Comparison of ENCODE assay signal across 12 cellular contexts in genomic region chr12:96212456-96213375, GRCh38. TPM values are rescaled to one million over a fixed set of nuclear protein-coding genes. Genes with fewer than 3 reads are reported as not detected.
DNase-seq lines count a peak whose midpoint lies in the region; ATAC-seq, FAIRE-seq and TF ChIP-seq lines count a peak whose summit lies in the region.
"Had no signal": no experiment of that assay in that cellular context is flagged by ENCODE, and none has a peak within 500 bp of the region (broad histone marks: within the 10 kb centered on the region; RNA-seq: fewer than 3 reads in every experiment).

No MANE protein-coding gene starts in this region.

- no peaks in the 10 kb centered on the region for H3K9me2 ChIP-seq in Karpas-422 (replicated peaks; ENCODE audit: insufficient read depth, low read length)

- in situ Hi-C loops in GM12878 (cut with MboI), result loop anchor here (5.0 to 10.0 kb wide), 3 partner anchors 150 to 305 kb away; no protein-coding TSS in a partner anchor

- H3K79me2 ChIP-seq in KMS-11 (ENCODE audit: insufficient read depth, low read depth), result peaks cover 94% of the 10 kb centered on the region
- no peaks in the 10 kb centered on the region; the same call in 1 of the 2 replicates for H3K79me2 ChIP-seq in GM12878 (ENCODE audit: control insufficient read depth, insufficient read depth, low read length)
- H3K79me2 ChIP-seq in Karpas-422 (ENCODE audit: low read length), result no peaks in the 10 kb centered on the region

- H3K36me3 Mint-ChIP-seq in CD4-positive, CD25-positive, alpha-beta regulatory T cell, result peaks cover 11% of the 10 kb centered on the region
- peaks cover 0 to 18% (median 0%) of the 10 kb centered on the region in 5 donors for H3K36me3 Mint-ChIP-seq in naive thymus-derived CD4-positive, alpha-beta T cell

- no peak for TF ChIP-seq EP300 in GM12878 (IDR thresholded peaks at IDR 0.05; ENCODE audit: borderline replicate concordance in 1 of 2, control insufficient read depth in 1 of 2, low read depth in 2 of 2, low read length in 2 of 2)

- H3K4me1 ChIP-seq in CD4-positive, CD25-positive, alpha-beta regulatory T cell (ENCODE audit: control insufficient read depth, insufficient read depth, low read length, poor library complexity, severe bottlenecking), result peaks cover 79% of the 10 kb centered on the region
- H3K4me1 ChIP-seq in KMS-11 (ENCODE audit: low read depth, poor library complexity, severe bottlenecking), result peaks cover 77% of the 10 kb centered on the region
- H3K4me1 ChIP-seq in GM12878 (ENCODE audit: control insufficient read depth, insufficient read depth, low read length), result peaks cover 41% of the 10 kb centered on the region
- H3K4me1 ChIP-seq in naive thymus-derived CD4-positive, alpha-beta T cell (ENCODE audit: control insufficient read depth in 2 of 2, insufficient read depth in 2 of 2, low read length in 2 of 2), result peaks cover 44 to 76% of the 10 kb centered on the region in 2 donors
- H3K4me1 ChIP-seq in Karpas-422 (ENCODE audit: low read length), result peaks cover 42% of the 10 kb centered on the region

- ATAC-seq in CD4-positive, CD25-positive, alpha-beta regulatory T cell (ENCODE audit: low read depth in 2 of 2), result no peak
- ATAC-seq in GM12878 (no peak), GM19328 (IDR thresholded peaks at IDR 0.05; ENCODE audit: unreplicated experiment) (no peak)
- no peak for ATAC-seq in naive thymus-derived CD4-positive, alpha-beta T cell

- intact Hi-C loops in GM12878 (cut with micrococcal nuclease; ENCODE audit: unreplicated experiment), result loop anchor here (2.0 kb wide), 1 partner anchor 14 kb away; no protein-coding TSS in a partner anchor
- intact Hi-C loops in naive thymus-derived CD4-positive, alpha-beta T cell (cut with micrococcal nuclease), result no loop called here

- H3K4me3 Mint-ChIP-seq in CD4-positive, CD25-positive, alpha-beta regulatory T cell, result peak overlapping the region; percentile 71 to 87 (median 78)
- H3K4me3 Mint-ChIP-seq in naive thymus-derived CD4-positive, alpha-beta T cell, result peak overlapping the region; percentile 6 to 90 (median 76)

- no peak for TF ChIP-seq POLR2A in GM12878 (IDR thresholded peaks at IDR 0.05; ENCODE audit: low read depth, low read length)

- SMC1A ChIA-PET in GM12878 (lab: Charles Lee; ENCODE audit: uncharacterized antibody, unreplicated experiment), result interaction anchor here (0.7 to 9.0 kb wide), 17 partner anchors 10 to 304 kb away, joined by 3 to 90 read pairs (median 6); partner anchors contain the start of gene CDK17

- TF ChIP-seq RAD21 in GM12878 (IDR thresholded peaks at IDR 0.05; ENCODE audit: insufficient read depth, low read depth, low read length), result no peak

- no peak overlapping the region for H3K9ac ChIP-seq in KMS-11
- H3K9ac ChIP-seq in GM12878 (ENCODE audit: control insufficient read depth, insufficient read depth, low read length), result no peak overlapping the region
- no peak overlapping the region for H3K9ac ChIP-seq in Karpas-422 (ENCODE audit: low read length)

- H3K36me3 ChIP-seq in CD4-positive, CD25-positive, alpha-beta regulatory T cell (ENCODE audit: control insufficient read depth, insufficient read depth, low read length), result peaks cover 10% of the 10 kb centered on the region
- H3K36me3 ChIP-seq in KMS-11 (ENCODE audit: insufficient read depth) (no peaks in the 10 kb centered on the region), GM12878 (ENCODE audit: control insufficient read depth in 2 of 2, insufficient read depth in 2 of 2, low read length in 1 of 2) (no peaks in the 10 kb centered on the region), Karpas-422 (ENCODE audit: insufficient read depth, low read length) (no peaks in the 10 kb centered on the region)
- no peaks in the 10 kb centered on the region for H3K36me3 ChIP-seq in naive thymus-derived CD4-positive, alpha-beta T cell (ENCODE audit: control insufficient read depth in 2 of 3, insufficient read depth in 3 of 3, low read length in 3 of 3)
- H3K36me3 ChIP-seq: adrenal gland had no signal

- H3K27ac ChIP-seq in CD4-positive, CD25-positive, alpha-beta regulatory T cell (ENCODE audit: insufficient read depth, low read length, poor library complexity, severe bottlenecking), result peak overlapping the region; percentile 71
- peak overlapping the region; percentile 45; the same call in 1 of the 2 replicates for H3K27ac ChIP-seq in KMS-11
- H3K27ac ChIP-seq in GM12878 (ENCODE audit: control insufficient read depth, insufficient read depth), result no peak overlapping the region
- peak overlapping the region; percentile 62 for H3K27ac ChIP-seq in naive thymus-derived CD4-positive, alpha-beta T cell (ENCODE audit: low read depth, low read length)
- H3K27ac ChIP-seq in Karpas-422 (ENCODE audit: low read length), result no peak overlapping the region

- no peaks in the 10 kb centered on the region for H3K9me3 ChIP-seq in CD4-positive, CD25-positive, alpha-beta regulatory T cell (ENCODE audit: control insufficient read depth in 2 of 2, low read length in 2 of 2)
- H3K9me3 ChIP-seq in GM12878 (replicated peaks; ENCODE audit: control insufficient read depth, insufficient read depth, low read length) (no peaks in the 10 kb centered on the region), Karpas-422 (ENCODE audit: low read length) (no peaks in the 10 kb centered on the region)
- H3K9me3 ChIP-seq in naive thymus-derived CD4-positive, alpha-beta T cell (ENCODE audit: control insufficient read depth in 2 of 3, low read length in 3 of 3), result no peaks in the 10 kb centered on the region
- H3K9me3 ChIP-seq: adrenal gland had no signal

- RAD21 ChIA-PET in GM12878 (lab: Charles Lee; ENCODE audit: unreplicated experiment), result interaction anchor here (0.7 to 5.0 kb wide), 5 partner anchors 13 to 305 kb away, joined by 3 to 62 read pairs (median 19); no protein-coding TSS in a partner anchor

- peak overlapping the region; percentile 67 for H3K4me3 ChIP-seq in CD4-positive, CD25-positive, alpha-beta regulatory T cell (ENCODE audit: low read depth, low read length)
- H3K4me3 ChIP-seq in KMS-11 (IDR thresholded peaks at IDR 0.05; ENCODE audit: insufficient read depth, low read depth, low read length) (no peak overlapping the region), GM12878 (0 out of 2 replicates have a peak overlapping the region, but pooled peaks have one; percentile 9), Karpas-422 (ENCODE audit: low read length) (no peak overlapping the region)
- no peak overlapping the region for H3K4me3 ChIP-seq in naive thymus-derived CD4-positive, alpha-beta T cell (ENCODE audit: low read length)
- H3K4me3 ChIP-seq: adrenal gland had no signal

- TF ChIP-seq CTCF in KMS-11 (conservative IDR thresholded peaks at IDR 0.05; ENCODE audit: low read depth, low read length) (no peak), GM12878 (IDR thresholded peaks at IDR 0.05 in 2 of 3, conservative IDR thresholded peaks at IDR 0.05 in 1 of 3; ENCODE audit: control insufficient read depth in 2 of 3, extremely low read depth in 1 of 3, insufficient read depth in 1 of 3, low read depth in 3 of 3, low read length in 3 of 3) (no peak)

- peak overlapping the region; percentile 91 to 94 (median 91) for H3K27ac Mint-ChIP-seq in CD4-positive, CD25-positive, alpha-beta regulatory T cell
- H3K27ac Mint-ChIP-seq in naive thymus-derived CD4-positive, alpha-beta T cell, result peak overlapping the region; percentile 30 to 99 (median 85)

- H3K4me1 Mint-ChIP-seq in CD4-positive, CD25-positive, alpha-beta regulatory T cell, result peaks cover 48 to 86% (median 68%) of the 10 kb centered on the region in 4 donors
- peaks cover 59 to 89% (median 80%) of the 10 kb centered on the region in 7 donors for H3K4me1 Mint-ChIP-seq in naive thymus-derived CD4-positive, alpha-beta T cell

- peak overlapping the region; percentile 53 for H3K4me2 ChIP-seq in KMS-11
- peak overlapping the region; percentile 53 for H3K4me2 ChIP-seq in GM12878 (ENCODE audit: control insufficient read depth, insufficient read depth)
- no peak overlapping the region for H3K4me2 ChIP-seq in Karpas-422 (ENCODE audit: low read depth, low read length, poor library complexity, severe bottlenecking)

- 47% methylated on average over 10 of the region's 10 CpGs for WGBS in GM12878 (ENCODE audit: insufficient coverage, insufficient replicate concordance, low lambda C conversion rate, missing lambda C conversion rate)

- no peak for DNase-seq in CD4-positive, CD25-positive, alpha-beta regulatory T cell
- no peak for DNase-seq in GM12878 (ENCODE audit: low read depth, low spot score)
- no peak for DNase-seq in naive thymus-derived CD4-positive, alpha-beta T cell
- DNase-seq in NCI-H2081 treated with DMSO at 0.1 percent for 48 hours (lab: John Stamatoyannopoulos, UW), result no peak
- no peak for DNase-seq in NCI-H146 treated with DMSO at 0.1 percent for 48 hours (lab: John Stamatoyannopoulos, UW; ENCODE audit: unreplicated experiment)
- DNase-seq in Karpas-422, result no peak
- DNase-seq: erythroblast, kidney, NCI-H774 had no signal

- H3K27me3 ChIP-seq in CD4-positive, CD25-positive, alpha-beta regulatory T cell (ENCODE audit: control insufficient read depth, insufficient read depth, low read length), result no peaks in the 10 kb centered on the region
- H3K27me3 ChIP-seq in KMS-11 (ENCODE audit: insufficient read depth, low read depth) (no peaks in the 10 kb centered on the region), GM12878 (replicated peaks in 1 of 2; ENCODE audit: control insufficient read depth in 2 of 2, insufficient read depth in 2 of 2, low read length in 1 of 2) (no peaks in the 10 kb centered on the region), Karpas-422 (ENCODE audit: low read length) (no peaks in the 10 kb centered on the region)
- no peaks in the 10 kb centered on the region for H3K27me3 ChIP-seq in naive thymus-derived CD4-positive, alpha-beta T cell (ENCODE audit: control insufficient read depth in 2 of 2, insufficient read depth in 2 of 2, low read length in 2 of 2)
- H3K27me3 ChIP-seq: adrenal gland had no signal

- POLR2A ChIA-PET in GM12878 (lab: Charles Lee), result no interaction called here
- POLR2A ChIA-PET in naive thymus-derived CD4-positive, alpha-beta T cell (lab: Charles Lee), result interaction anchor here (0.8 to 6.6 kb wide), 9 partner anchors 11 to 187 kb away, joined by 3 to 118 read pairs (median 7); partner anchors contain the start of genes CDK17 and LTA4H

- H3K27me3 Mint-ChIP-seq in CD4-positive, CD25-positive, alpha-beta regulatory T cell, result no peaks in the 10 kb centered on the region
- no peaks in the 10 kb centered on the region for H3K27me3 Mint-ChIP-seq in naive thymus-derived CD4-positive, alpha-beta T cell

- no TSS peak for BruUV-seq in GM12878 (replicated peaks; lab: Mats Ljungman, UMichigan)

- no peak for FAIRE-seq in GM12878 (lab: Jason Lieb, UNC)
- FAIRE-seq: kidney had no signal

- CTCF ChIA-PET in GM12878 (lab: Yijun Ruan, JAX), result interaction anchor here (0.7 to 8.8 kb wide), 12 partner anchors 7 to 304 kb away, joined by 3 to 167 read pairs (median 7); partner anchors contain the start of gene CDK17
- CTCF ChIA-PET in naive thymus-derived CD4-positive, alpha-beta T cell (lab: Charles Lee), result interaction anchor here (0.8 to 8.7 kb wide), 11 partner anchors 15 to 304 kb away, joined by 3 to 127 read pairs (median 12); no protein-coding TSS in a partner anchor

- H3K9me3 Mint-ChIP-seq in CD4-positive, CD25-positive, alpha-beta regulatory T cell, result peaks cover 0 to 1% (median 0%) of the 10 kb centered on the region in 7 donors
- H3K9me3 Mint-ChIP-seq in naive thymus-derived CD4-positive, alpha-beta T cell, result no peaks in the 10 kb centered on the region

- H2AFZ ChIP-seq in KMS-11 (ENCODE audit: low read depth) (no peak overlapping the region), GM12878 (ENCODE audit: control insufficient read depth, low read depth, low read length) (no peak overlapping the region), Karpas-422 (ENCODE audit: low read length) (no peak overlapping the region)

- no peaks in the 10 kb centered on the region for H4K20me1 ChIP-seq in KMS-11 (ENCODE audit: insufficient read depth)
- no peaks in the 10 kb centered on the region; the same call in 1 of the 2 replicates for H4K20me1 ChIP-seq in GM12878 (ENCODE audit: control insufficient read depth, insufficient read depth)
- H4K20me1 ChIP-seq in Karpas-422 (ENCODE audit: insufficient read depth, low read depth, low read length), result peaks cover 7% of the 10 kb centered on the region; the same call in 1 of the 2 replicates

RNA-seq across cellular contexts. Expression of gene ELK3, which starts 18.5 kb away (rescaled TPM):
- 84.7 TPM for total RNA-seq in CD4-positive, CD25-positive, alpha-beta regulatory T cell
- polyA plus RNA-seq in CD4-positive, CD25-positive, alpha-beta regulatory T cell, result 10 to 100 TPM; 33.4 to 47.9 (median 38.3) TPM
- total RNA-seq in GM12878 (2013; cell fraction: nucleolus; rRNA removed), result 3.1 and 3.6 TPM in 2 replicates
- 0.56 and 0.98 TPM in 2 replicates for total RNA-seq in GM12878 (2014; rRNA removed)
- 0.69 and 0.89 TPM in 2 replicates for total RNA-seq in GM12878 (2014; rRNA removed; fragmentation: Illumina TruSeq; extraction: Trizol)
- 0.96 and 1.2 TPM in 2 replicates for total RNA-seq in GM12878 (2021)
- polyA plus RNA-seq in GM12878 (2011; ENCODE audit: low read depth), result 0.62 TPM
- polyA plus RNA-seq in GM12878 (2011; rRNA removed), result 4.8 and 5.3 TPM in 2 replicates
- polyA plus RNA-seq in GM12878 (2011; cell fraction: cytosol; rRNA removed), result 4.2 and 5.4 TPM in 2 replicates
- polyA plus RNA-seq in GM12878 (2011; cell fraction: nucleus; rRNA removed), result 3.6 and 4.2 TPM in 2 replicates
- 1.4 and 1.5 TPM in 2 replicates for polyA plus RNA-seq in GM12878 (2012)
- polyA plus RNA-seq in GM12878 (2014; fragmentation: Illumina TruSeq; extraction: Trizol), result 0.92 and 0.98 TPM in 2 replicates
- polyA plus RNA-seq in GM12878 (2014; fragmentation: Nextera tagmentation; extraction: Ambion mirVana), result under 1 TPM; 0.37 to 0.68 TPM
- 0.47 and 1.2 TPM in 2 replicates for polyA plus RNA-seq in GM12878 (2014; rRNA removed)
- polyA plus RNA-seq in GM12878 (2016; fragmentation: Nextera tagmentation; extraction: Ambion mirVana), result under 1 TPM; 0.68 to 0.87 TPM
- 5.6 and 8.0 TPM in 2 replicates for polyA minus RNA-seq in GM12878 (2011; rRNA and poly(A)+ RNA removed)
- polyA minus RNA-seq in GM12878 (2011; cell fraction: cytosol; rRNA and poly(A)+ RNA removed), result 2.0 and 5.4 TPM in 2 replicates
- 1.9 and 5.4 TPM in 2 replicates for polyA minus RNA-seq in GM12878 (2011; cell fraction: nucleus; rRNA and poly(A)+ RNA removed)
- 10 to 100 TPM; 24.9 to 52.3 (median 34.7) TPM for total RNA-seq in naive thymus-derived CD4-positive, alpha-beta T cell
- 10 to 100 TPM; 16.8 to 22.1 TPM for polyA plus RNA-seq in naive thymus-derived CD4-positive, alpha-beta T cell
- 1.2 and 1.8 TPM in 2 replicates for total RNA-seq in Karpas-422 (2014; rRNA removed; shearing (Covaris generic); ENCODE audit: low replicate concordance)

Comparison
In these comparisons a context has a peak if more than half of its experiments do, and no peak if none do; other contexts are left out.
1. H3K27ac ChIP-seq: peak in CD4-positive, CD25-positive, alpha-beta regulatory T cell (single experiment), KMS-11 (single experiment) and naive thymus-derived CD4-positive, alpha-beta T cell (single experiment); none in GM12878 (single experiment) and Karpas-422 (single experiment).
2. H3K4me3 ChIP-seq: peak in CD4-positive, CD25-positive, alpha-beta regulatory T cell (single experiment) and GM12878 (single experiment); none in KMS-11 (single experiment), naive thymus-derived CD4-positive, alpha-beta T cell (single experiment) and Karpas-422 (single experiment).